ENCODE assay signal across 22 cellular contexts in the genomic region with DNA sequence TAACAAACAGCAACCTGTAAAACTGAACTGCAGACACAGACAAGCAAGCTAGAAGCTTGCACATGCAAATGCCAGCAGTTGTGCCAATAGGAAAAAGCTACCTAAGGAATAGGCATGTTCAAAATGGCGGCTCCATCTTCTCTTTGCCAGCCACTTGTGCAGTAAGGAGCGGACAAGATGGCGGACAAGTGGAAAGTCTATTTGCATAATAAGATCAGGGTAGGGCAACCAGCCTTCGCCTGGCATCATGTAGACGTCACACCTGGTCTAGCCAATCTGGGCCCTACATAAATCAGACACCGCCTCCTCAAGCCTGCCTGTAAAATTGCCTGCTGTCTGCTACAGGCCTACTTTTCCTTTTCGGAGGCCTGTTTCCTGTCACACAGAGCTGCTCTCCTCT.
"Had no signal": no experiment of that assay in that cellular context is flagged by ENCODE, and none has a peak within 500 bp of the region (broad histone marks: within the 10 kb centered on the region; RNA-seq: fewer than 3 reads in every experiment).

No MANE protein-coding gene starts in this region.

- DNase-seq: Karpas-422, KG1, MG63, NCI-H1092, NCI-H1105 treated with DMSO at 0.1 percent for 48 hours, NCI-H1417 treated with DMSO at 0.1 percent for 48 hours, NCI-H146, NCI-H1694 treated with DMSO at 0.1 percent for 48 hours, NCI-H1930, NCI-H2081, NCI-H2107, NCI-H2227 treated with DMSO at 0.1 percent for 48 hours, NCI-H524, NCI-H526 treated with DMSO at 0.1 percent for 48 hours, NCI-H774, PC-3, SHP77 had no signal

- FAIRE-seq: HTR-8/SVneo had no signal

- H3K27ac ChIP-seq: HL-60, RWPE1 had no signal

- ATAC-seq: Panc1, PC-3, SK-N-SH treated with all-trans-retinoic acid at 6 μM for 48 hours had no signal

- H3K4me3 ChIP-seq: MG63 had no signal

- H3K36me3 ChIP-seq: MG63 had no signal
